In genomic region chr2:225640550-225640949, GRCh38 we compare ENCODE assay signal across 11 cellular contexts.
"Had no signal": no experiment of that assay in that cellular context is flagged by ENCODE, and none has a peak within 500 bp of the region (broad histone marks: within the 10 kb centered on the region; RNA-seq: fewer than 3 reads in every experiment).

No MANE protein-coding gene starts in this region.

- FAIRE-seq: H1, H54 had no signal

- DNase-seq: GM23248, GOT3, H7, H9, HCEC 1CT, HFFc6 had no signal

- H3K4me2 ChIP-seq: GM23338 had no signal

- H3K27ac ChIP-seq: GM23248 had no signal

- H2AFZ ChIP-seq: GM23248 had no signal

- H3K9me3 ChIP-seq: HAP-1 had no signal

- ATAC-seq: GM23338, HCT116 had no signal

- H3K36me3 ChIP-seq: HAP-1 had no signal

- H3K9ac ChIP-seq: GM23248 had no signal

- H3K4me3 ChIP-seq: GM23248, GM23338, HAP-1 had no signal

- H3K4me1 ChIP-seq: HAP-1 had no signal
